In genomic region chr1:30768830-30769718, GRCh38 we compare ENCODE assay signal across 16 cellular contexts. TPM values are rescaled to one million over a fixed set of nuclear protein-coding genes. Genes with fewer than 3 reads are reported as not detected.
A peak's percentile ranks its signal among the peaks of the same experiment; 100 is the strongest.
DNase-seq lines count a peak whose midpoint lies in the region; ATAC-seq lines count a peak whose summit lies in the region.
"Had no signal": no experiment of that assay in that cellular context is flagged by ENCODE, and none has a peak within 500 bp of the region (broad histone marks: within the 10 kb centered on the region; RNA-seq: fewer than 3 reads in every experiment).

No MANE protein-coding gene starts in this region.

- H3K27me3 Mint-ChIP-seq in activated naive CD4-positive, alpha-beta T cell treated with anti-CD3 and anti-CD28 coated beads for 36 hours (ENCODE audit: low read depth), result no peaks in the 10 kb centered on the region
- no peaks in the 10 kb centered on the region for H3K27me3 Mint-ChIP-seq in stimulated activated memory B cell treated with anti-CD40 and anti-IgM and Interleukin-4, amounts not matched to agents 10 μg/mL and 1 μg/mL and 100 μg/mL, for 72 hours
- H3K27me3 Mint-ChIP-seq: activated CD8-positive, alpha-beta memory T cell treated with anti-CD3 and anti-CD28 coated beads, Interleukin-2, amount 10 ng/mL, durations not matched to agents 7 days and 5 days had no signal

- H3K4me1 Mint-ChIP-seq in activated naive CD4-positive, alpha-beta T cell treated with anti-CD3 and anti-CD28 coated beads for 36 hours (ENCODE audit: low read depth), result peaks cover 23% of the 10 kb centered on the region
- H3K4me1 Mint-ChIP-seq in stimulated activated memory B cell treated with anti-CD40 and anti-IgM and Interleukin-4, amounts not matched to agents 10 μg/mL and 1 μg/mL and 100 μg/mL, for 72 hours, result peaks cover 42% of the 10 kb centered on the region

- no peak overlapping the region for H3K4me3 Mint-ChIP-seq in activated naive CD4-positive, alpha-beta T cell treated with anti-CD3 and anti-CD28 coated beads for 36 hours
- H3K4me3 Mint-ChIP-seq in stimulated activated memory B cell treated with anti-CD40 and anti-IgM and Interleukin-4, amounts not matched to agents 10 μg/mL and 1 μg/mL and 100 μg/mL, for 72 hours, result no peak overlapping the region
- H3K4me3 Mint-ChIP-seq: activated CD8-positive, alpha-beta memory T cell treated with anti-CD3 and anti-CD28 coated beads, Interleukin-2, amount 10 ng/mL, durations not matched to agents 7 days and 5 days; activated naive CD8-positive, alpha-beta T cell treated with anti-CD3 and anti-CD28 coated beads, Interleukin-2, amount 10 ng/mL, durations not matched to agents 7 days and 5 days had no signal

- ATAC-seq in activated naive CD4-positive, alpha-beta T cell treated with anti-CD3 and anti-CD28 coated beads, Interleukin-2, amount 50 U/mL, for 72 hours, result no peak
- ATAC-seq in stimulated activated memory B cell treated with anti-CD40 and anti-IgM and Interleukin-4, amounts not matched to agents 10 μg/mL and 1 μg/mL and 100 μg/mL, for 72 hours, result no peak
- ATAC-seq: activated CD8-positive, alpha-beta memory T cell treated with anti-CD3 and anti-CD28 coated beads, Interleukin-2, amount 10 ng/mL, durations not matched to agents 7 days and 5 days had no signal

- no peak for DNase-seq in activated naive CD4-positive, alpha-beta T cell treated with anti-CD3 and anti-CD28 coated beads, Interleukin-2, amount 50 U/mL, for 72 hours (ENCODE audit: low spot score in 2 of 2)
- no peak for DNase-seq in activated naive CD4-positive, alpha-beta T cell treated with anti-CD3 and anti-CD28 coated beads for 36 hours
- DNase-seq in SK-N-DZ (ENCODE audit: low spot score) (peak; percentile 44), inferior parietal cortex (ENCODE audit: extremely low spot score) (peak; percentile 59), cerebellum (ENCODE audit: low spot score) (no peak), iPS-NIHi11 (ENCODE audit: low spot score) (no peak)
- DNase-seq in activated CD8-positive, alpha-beta memory T cell treated with anti-CD3 and anti-CD28 coated beads, Interleukin-2, amount 50 U/mL, for 48 hours, result no peak
- DNase-seq: activated CD8-positive, alpha-beta memory T cell treated with anti-CD3 and anti-CD28 coated beads, Interleukin-2, amount 10 ng/mL, durations not matched to agents 7 days and 5 days; activated naive CD8-positive, alpha-beta T cell treated with anti-CD3 and anti-CD28 coated beads, Interleukin-2, amount 10 ng/mL, durations not matched to agents 7 days and 5 days; DMS 273 treated with DMSO at 0.1 percent for 48 hours; hippocampal formation; NCI-H1930; thyroid gland had no signal

- no peaks in the 10 kb centered on the region for H3K9me3 Mint-ChIP-seq in activated naive CD4-positive, alpha-beta T cell treated with anti-CD3 and anti-CD28 coated beads, Interleukin-2, amount 50 U/mL, for 72 hours
- H3K9me3 Mint-ChIP-seq in activated naive CD4-positive, alpha-beta T cell treated with anti-CD3 and anti-CD28 coated beads for 36 hours, result no peaks in the 10 kb centered on the region
- H3K9me3 Mint-ChIP-seq in stimulated activated memory B cell treated with anti-CD40 and anti-IgM and Interleukin-4, amounts not matched to agents 10 μg/mL and 1 μg/mL and 100 μg/mL, for 72 hours, result no peaks in the 10 kb centered on the region
- H3K9me3 Mint-ChIP-seq: activated naive CD8-positive, alpha-beta T cell treated with anti-CD3 and anti-CD28 coated beads, Interleukin-2, amount 10 ng/mL, durations not matched to agents 7 days and 5 days had no signal

- intact Hi-C loops in activated naive CD4-positive, alpha-beta T cell treated with anti-CD3 and anti-CD28 coated beads for 36 hours (cut with micrococcal nuclease), result no loop called here

- no peaks in the 10 kb centered on the region for H3K36me3 Mint-ChIP-seq in activated naive CD4-positive, alpha-beta T cell treated with anti-CD3 and anti-CD28 coated beads, Interleukin-2, amount 50 U/mL, for 72 hours
- H3K36me3 Mint-ChIP-seq in activated naive CD4-positive, alpha-beta T cell treated with anti-CD3 and anti-CD28 coated beads for 36 hours (ENCODE audit: low read depth), result no peaks in the 10 kb centered on the region
- no peaks in the 10 kb centered on the region for H3K36me3 Mint-ChIP-seq in stimulated activated memory B cell treated with anti-CD40 and anti-IgM and Interleukin-4, amounts not matched to agents 10 μg/mL and 1 μg/mL and 100 μg/mL, for 72 hours
- H3K36me3 Mint-ChIP-seq: activated CD8-positive, alpha-beta memory T cell treated with anti-CD3 and anti-CD28 coated beads, Interleukin-2, amount 10 ng/mL, durations not matched to agents 7 days and 5 days; activated naive CD8-positive, alpha-beta T cell treated with anti-CD3 and anti-CD28 coated beads, Interleukin-2, amount 10 ng/mL, durations not matched to agents 7 days and 5 days had no signal

- CTCF ChIA-PET in activated naive CD4-positive, alpha-beta T cell treated with anti-CD3 and anti-CD28 coated beads for 36 hours (lab: Charles Lee), result interaction anchor here (0.9 to 1.7 kb wide), 4 partner anchors 11 to 50 kb away, joined by 3 to 6 read pairs (median 4); no protein-coding TSS in a partner anchor

- peak overlapping the region; percentile 4 to 24 for H3K27ac Mint-ChIP-seq in activated naive CD4-positive, alpha-beta T cell treated with anti-CD3 and anti-CD28 coated beads, Interleukin-2, amount 50 U/mL, for 72 hours
- H3K27ac Mint-ChIP-seq in activated naive CD4-positive, alpha-beta T cell treated with anti-CD3 and anti-CD28 coated beads for 36 hours, result no peak overlapping the region
- H3K27ac Mint-ChIP-seq in stimulated activated memory B cell treated with anti-CD40 and anti-IgM and Interleukin-4, amounts not matched to agents 10 μg/mL and 1 μg/mL and 100 μg/mL, for 72 hours, result peak overlapping the region; percentile 90
- H3K27ac Mint-ChIP-seq: activated CD8-positive, alpha-beta memory T cell treated with anti-CD3 and anti-CD28 coated beads, Interleukin-2, amount 10 ng/mL, durations not matched to agents 7 days and 5 days; activated naive CD8-positive, alpha-beta T cell treated with anti-CD3 and anti-CD28 coated beads, Interleukin-2, amount 10 ng/mL, durations not matched to agents 7 days and 5 days had no signal

RNA-seq across cellular contexts. Expression of gene LAPTM5, which starts 11.5 kb away (rescaled TPM):
- total RNA-seq in activated naive CD4-positive, alpha-beta T cell treated with anti-CD3 and anti-CD28 coated beads, Interleukin-2, amount 50 U/mL, for 72 hours, result 100 to 1,000 TPM; 248 to 298 TPM
- 100 to 1,000 TPM; 205 to 208 TPM for total RNA-seq in activated naive CD4-positive, alpha-beta T cell treated with anti-CD3 and anti-CD28 coated beads for 36 hours
- polyA plus RNA-seq in SK-N-DZ (2014; cell fraction: cytosol; rRNA removed), result not detected in 2 replicates
- polyA plus RNA-seq in SK-N-DZ (2014; cell fraction: nucleus; rRNA removed), result not detected in 2 replicates
- total RNA-seq in cerebellum, result 7.8 TPM
- total RNA-seq: A673 had no signal

RNA-seq across cellular contexts. Expression of gene MATN1, which starts 45.7 kb away (rescaled TPM):
- total RNA-seq in activated naive CD4-positive, alpha-beta T cell treated with anti-CD3 and anti-CD28 coated beads, Interleukin-2, amount 50 U/mL, for 72 hours, result under 1 TPM; 0.31 to 0.66 TPM
- under 1 TPM; 0.36 to 0.37 TPM for total RNA-seq in activated naive CD4-positive, alpha-beta T cell treated with anti-CD3 and anti-CD28 coated beads for 36 hours
- polyA plus RNA-seq in SK-N-DZ (2014; cell fraction: cytosol; rRNA removed), result not detected in 2 replicates
- polyA plus RNA-seq in SK-N-DZ (2014; cell fraction: nucleus; rRNA removed), result 1.6 TPM in 1 of 2 replicates, not detected in the other
- total RNA-seq in cerebellum, result 0.36 TPM
- total RNA-seq: A673, epithelial cell of proximal tubule had no signal

Comparison
In these comparisons a context has a peak if more than half of its experiments do, and no peak if none do; other contexts are left out.
1. DNase-seq: peak in SK-N-DZ (single experiment) and inferior parietal cortex (single experiment); none in activated naive CD4-positive, alpha-beta T cell treated with anti-CD3 and anti-CD28 coated beads, Interleukin-2, amount 50 U/mL, for 72 hours (0 of 2), activated naive CD4-positive, alpha-beta T cell treated with anti-CD3 and anti-CD28 coated beads for 36 hours (single experiment), activated CD8-positive, alpha-beta memory T cell treated with anti-CD3 and anti-CD28 coated beads, Interleukin-2, amount 50 U/mL, for 48 hours (single experiment), cerebellum (single experiment) and iPS-NIHi11 (single experiment).
2. RNA of gene LAPTM5, which starts 11.5 kb away (total RNA-seq): 248 to 298 TPM in activated naive CD4-positive, alpha-beta T cell treated with anti-CD3 and anti-CD28 coated beads, Interleukin-2, amount 50 U/mL, for 72 hours and 205 to 208 TPM in activated naive CD4-positive, alpha-beta T cell treated with anti-CD3 and anti-CD28 coated beads for 36 hours; 7.8 TPM in cerebellum (single experiment); every median in the first group is over 10 times any median in the second.